29 cellular contexts compared by ENCODE assay signal in genomic region chr3:38088679-38089078, GRCh38. TPM values are rescaled to one million over a fixed set of nuclear protein-coding genes. Genes with fewer than 3 reads are reported as not detected.
"Had no signal": no experiment of that assay in that cellular context is flagged by ENCODE, and none has a peak within 500 bp of the region (broad histone marks: within the 10 kb centered on the region; RNA-seq: fewer than 3 reads in every experiment).

No MANE protein-coding gene starts in this region.

- H3K36me3 ChIP-seq: MG63, SJCRH30 had no signal

- H3K27me3 Mint-ChIP-seq: activated CD8-positive, alpha-beta T cell treated with anti-CD3 and anti-CD28 coated beads for 36 hours; activated naive CD8-positive, alpha-beta T cell; activated naive CD8-positive, alpha-beta T cell treated with anti-CD3 and anti-CD28 coated beads, Interleukin-2, amount 50 U/mL, for 24 hours; activated T-cell treated with anti-CD3 and anti-CD28 coated beads, Interleukin-2, amount 50 U/mL, for 24 hours had no signal

- H3K27ac ChIP-seq: SJCRH30, SK-N-MC had no signal

- H3K4me1 ChIP-seq: SJCRH30 had no signal

- H3K36me3 Mint-ChIP-seq: activated naive CD8-positive, alpha-beta T cell had no signal

- H3K9me3 ChIP-seq: MG63, SJCRH30 had no signal

- ATAC-seq: activated CD8-positive, alpha-beta T cell treated with anti-CD3 and anti-CD28 coated beads for 36 hours; activated naive CD8-positive, alpha-beta T cell treated with anti-CD3 and anti-CD28 coated beads, Interleukin-2, amount 50 U/mL, for 24 hours had no signal

- H3K4me3 ChIP-seq: MG63, SJCRH30, SK-N-MC had no signal

- H3K27ac Mint-ChIP-seq: activated CD4-positive, alpha-beta T cell treated with anti-CD3 and anti-CD28 coated beads, Interleukin-2, amount 10 ng/mL, durations not matched to agents 24 days and 14 days; activated CD8-positive, alpha-beta T cell treated with anti-CD3 and anti-CD28 coated beads for 36 hours; activated naive CD4-positive, alpha-beta T cell treated with anti-CD3 and anti-CD28 coated beads, Interleukin-2, amount 10 ng/mL, durations not matched to agents 7 days and 5 days; activated naive CD8-positive, alpha-beta T cell; activated naive CD8-positive, alpha-beta T cell treated with anti-CD3 and anti-CD28 coated beads, Interleukin-2, amount 50 U/mL, for 24 hours; activated T-cell treated with anti-CD3 and anti-CD28 coated beads, Interleukin-2, amount 50 U/mL, for 24 hours; activated T-helper 1 cell treated with anti-CD3 and anti-CD28 coated beads, Interleukin-12 subunit alpha, Interleukin-12 subunit beta, Interleukin-2, Interleukin-4 antibody, amounts not matched to agents 30 ng/mL and 10 ng/mL and 1 ng/mL, durations not matched to agents 14 hours and 24 hours and 36 hours; brain had no signal

- H3K4me1 Mint-ChIP-seq: activated CD4-positive, alpha-beta T cell treated with anti-CD3 and anti-CD28 coated beads, Interleukin-2, amount 10 ng/mL, durations not matched to agents 24 days and 14 days; activated naive CD4-positive, alpha-beta T cell treated with anti-CD3 and anti-CD28 coated beads, Interleukin-2, amount 10 ng/mL, durations not matched to agents 7 days and 5 days; brain had no signal

- DNase-seq: activated CD4-positive, alpha-beta T cell treated with anti-CD3 and anti-CD28 coated beads, Interleukin-2, amount 10 ng/mL, durations not matched to agents 24 days and 14 days; activated CD4-positive, alpha-beta T cell treated with anti-CD3 and anti-CD28 coated beads, Interleukin-2, amount 50 U/mL, for 4 hours; activated CD8-positive, alpha-beta T cell treated with anti-CD3 and anti-CD28 coated beads for 36 hours; activated effector memory CD4-positive, alpha-beta T cell treated with Interleukin-2 at 50 U/mL for 16 hours; activated naive CD4-positive, alpha-beta T cell treated with anti-CD3 and anti-CD28 coated beads, Interleukin-2, amount 10 ng/mL, durations not matched to agents 7 days and 5 days; activated naive CD8-positive, alpha-beta T cell treated with anti-CD3 and anti-CD28 coated beads, Interleukin-2, amount 50 U/mL, for 24 hours; activated T-cell treated with anti-CD3 and anti-CD28 coated beads, Interleukin-2, amount 50 U/mL, for 24 hours; anterior cingulate cortex; caudate nucleus; Kasumi-1; KG1; MG63; NCI-H1048; NCI-H1105 treated with DMSO at 0.1 percent for 48 hours; NCI-H1436; NCI-H1694; NCI-H1930; NCI-H2081 treated with DMSO at 0.1 percent for 48 hours; NCI-H345; NCI-H526; NCI-H748 treated with DMSO at 0.1 percent for 48 hours; OCI-M1; SHP77; SJCRH30; T1000 had no signal

- H3K4me3 Mint-ChIP-seq: activated CD4-positive, alpha-beta T cell treated with anti-CD3 and anti-CD28 coated beads, Interleukin-2, amount 10 ng/mL, durations not matched to agents 24 days and 14 days; activated CD8-positive, alpha-beta T cell treated with anti-CD3 and anti-CD28 coated beads for 36 hours; activated naive CD4-positive, alpha-beta T cell treated with anti-CD3 and anti-CD28 coated beads, Interleukin-2, amount 10 ng/mL, durations not matched to agents 7 days and 5 days; activated naive CD8-positive, alpha-beta T cell; activated naive CD8-positive, alpha-beta T cell treated with anti-CD3 and anti-CD28 coated beads, Interleukin-2, amount 50 U/mL, for 24 hours; activated T-cell treated with anti-CD3 and anti-CD28 coated beads, Interleukin-2, amount 50 U/mL, for 24 hours; activated T-helper 1 cell treated with anti-CD3 and anti-CD28 coated beads, Interleukin-12 subunit alpha, Interleukin-12 subunit beta, Interleukin-2, Interleukin-4 antibody, amounts not matched to agents 30 ng/mL and 10 ng/mL and 1 ng/mL, durations not matched to agents 14 hours and 24 hours and 36 hours; brain had no signal

- H3K27me3 ChIP-seq: MG63, SJCRH30 had no signal

RNA-seq across cellular contexts. Expression of gene DLEC1, which starts 49.7 kb away (rescaled TPM):
- total RNA-seq: SJCRH30 had no signal
